ENCODE assay signal across 8 cellular contexts in the genomic region with DNA sequence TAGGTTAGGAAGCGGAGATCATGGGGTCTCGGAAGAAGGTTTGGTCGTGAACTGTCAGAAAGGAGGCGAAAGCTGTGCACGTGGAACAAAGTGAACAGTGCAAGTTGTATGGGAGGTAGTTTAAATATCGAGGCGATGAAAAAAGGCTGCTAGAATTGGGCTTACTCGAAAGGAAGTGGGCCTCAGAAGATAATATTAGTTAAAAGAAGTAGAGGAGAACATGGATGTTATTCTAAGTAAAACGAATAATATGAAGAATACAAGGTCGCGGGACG. TPM values are rescaled to one million over a fixed set of nuclear protein-coding genes. Genes with fewer than 3 reads are reported as not detected.
DNase-seq lines count a peak whose midpoint lies in the region; ATAC-seq and TF ChIP-seq lines count a peak whose summit lies in the region.

No MANE protein-coding gene starts in this region.

- H3K9ac ChIP-seq in neural cell (ENCODE audit: low read length) = peak overlapping the region; percentile 81

- H3K4me1 ChIP-seq in ectodermal cell (ENCODE audit: control insufficient read depth, insufficient read depth, low read length) = peaks cover 10% of the 10 kb centered on the region

- no peaks in the 10 kb centered on the region for H3K9me3 ChIP-seq in ectodermal cell (ENCODE audit: control insufficient read depth, low read length)
- H3K9me3 ChIP-seq in neural cell (ENCODE audit: low read length) = no peaks in the 10 kb centered on the region

- H3K4me3 ChIP-seq in GM12864 (ENCODE audit: low read depth, low read length) = peak overlapping the region; percentile 94
- H3K4me3 ChIP-seq in ectodermal cell (ENCODE audit: insufficient read depth, low read depth, low read length) = peak overlapping the region; percentile 69
- peak overlapping the region; percentile 87 for H3K4me3 ChIP-seq in neural cell (ENCODE audit: low read length)

- H3K27ac ChIP-seq in ectodermal cell (ENCODE audit: insufficient read depth, low read depth, low read length, poor library complexity, severe bottlenecking) (no peak overlapping the region), neural cell (ENCODE audit: low read length) (peak overlapping the region; percentile 75)

- no peaks in the 10 kb centered on the region for H3F3A ChIP-seq in neural cell (ENCODE audit: insufficient read depth, low read length, poor library complexity, severe bottlenecking)

- WGBS in ectodermal cell, 2 experiments = 1% methylated on average over 12 of the region's 12 CpGs

- peaks cover 55% of the 10 kb centered on the region for H3K79me2 ChIP-seq in neural cell (replicated peaks; ENCODE audit: insufficient read depth, low read length)

- no peaks in the 10 kb centered on the region for H4K20me1 ChIP-seq in neural cell (ENCODE audit: insufficient read depth)

- TF ChIP-seq EP300 in neural cell (conservative IDR thresholded peaks at IDR 0.05; ENCODE audit: poor library complexity, severe bottlenecking) = no peak

- no peak for ATAC-seq in GM21423 (IDR thresholded peaks at IDR 0.05; ENCODE audit: unreplicated experiment)
- no peak for ATAC-seq in GM18517 (IDR thresholded peaks at IDR 0.05; ENCODE audit: unreplicated experiment)
- no peak for ATAC-seq in HG02759 (IDR thresholded peaks at IDR 0.05; ENCODE audit: unreplicated experiment)

- H3K27me3 ChIP-seq in ectodermal cell (ENCODE audit: control insufficient read depth, insufficient read depth, low read length, poor library complexity, severe bottlenecking) (no peaks in the 10 kb centered on the region), neural cell (ENCODE audit: insufficient read depth, low read depth, low read length) (no peaks in the 10 kb centered on the region)

- H3K4me2 ChIP-seq in neural cell (ENCODE audit: low read length) = peak overlapping the region; percentile 79

- DNase-seq in GM12864 (ENCODE audit: low read depth) = no peak
- peak; percentile 2 for DNase-seq in LHCN-M2 (ENCODE audit: low read depth)
- DNase-seq in Ammon's horn (ENCODE audit: low spot score) = no peak

- TF ChIP-seq CTCF in GM12864 (IDR thresholded peaks at IDR 0.05; ENCODE audit: low read depth, low read length, missing control alignments) = no peak
- TF ChIP-seq CTCF in neural cell (IDR thresholded peaks at IDR 0.05; ENCODE audit: poor library complexity, severe bottlenecking) = no peak

- no peaks in the 10 kb centered on the region for H3K36me3 ChIP-seq in ectodermal cell (ENCODE audit: control insufficient read depth, insufficient read depth, low read length)
- H3K36me3 ChIP-seq in neural cell (ENCODE audit: insufficient read depth, low read length) = peaks cover 6% of the 10 kb centered on the region

- no peaks in the 10 kb centered on the region for H3K9me2 ChIP-seq in neural cell (ENCODE audit: insufficient read depth, low read length)

- TF ChIP-seq RAD21 in neural cell (conservative IDR thresholded peaks at IDR 0.05) = no peak

- peak overlapping the region; percentile 79 for H2AFZ ChIP-seq in neural cell (ENCODE audit: low read depth, low read length)

TF ChIP-seq in neural cell, 6 proteins besides CTCF, POLR2A, EP300 and RAD21:
- TF ChIP-seq POLR2AphosphoS5 (IDR thresholded peaks at IDR 0.05) = no peak
- TF ChIP-seq TAF1 (IDR thresholded peaks at IDR 0.05; ENCODE audit: low read depth) = no peak
- TF ChIP-seq EZH2 (IDR thresholded peaks at IDR 0.05; ENCODE audit: borderline replicate concordance, insufficient read depth, low read length, poor library complexity, severe bottlenecking) = no peak
- peak; percentile 56 for TF ChIP-seq MXI1 (conservative IDR thresholded peaks at IDR 0.05; ENCODE audit: poor library complexity, severe bottlenecking)
- TF ChIP-seq, protein P1, sequence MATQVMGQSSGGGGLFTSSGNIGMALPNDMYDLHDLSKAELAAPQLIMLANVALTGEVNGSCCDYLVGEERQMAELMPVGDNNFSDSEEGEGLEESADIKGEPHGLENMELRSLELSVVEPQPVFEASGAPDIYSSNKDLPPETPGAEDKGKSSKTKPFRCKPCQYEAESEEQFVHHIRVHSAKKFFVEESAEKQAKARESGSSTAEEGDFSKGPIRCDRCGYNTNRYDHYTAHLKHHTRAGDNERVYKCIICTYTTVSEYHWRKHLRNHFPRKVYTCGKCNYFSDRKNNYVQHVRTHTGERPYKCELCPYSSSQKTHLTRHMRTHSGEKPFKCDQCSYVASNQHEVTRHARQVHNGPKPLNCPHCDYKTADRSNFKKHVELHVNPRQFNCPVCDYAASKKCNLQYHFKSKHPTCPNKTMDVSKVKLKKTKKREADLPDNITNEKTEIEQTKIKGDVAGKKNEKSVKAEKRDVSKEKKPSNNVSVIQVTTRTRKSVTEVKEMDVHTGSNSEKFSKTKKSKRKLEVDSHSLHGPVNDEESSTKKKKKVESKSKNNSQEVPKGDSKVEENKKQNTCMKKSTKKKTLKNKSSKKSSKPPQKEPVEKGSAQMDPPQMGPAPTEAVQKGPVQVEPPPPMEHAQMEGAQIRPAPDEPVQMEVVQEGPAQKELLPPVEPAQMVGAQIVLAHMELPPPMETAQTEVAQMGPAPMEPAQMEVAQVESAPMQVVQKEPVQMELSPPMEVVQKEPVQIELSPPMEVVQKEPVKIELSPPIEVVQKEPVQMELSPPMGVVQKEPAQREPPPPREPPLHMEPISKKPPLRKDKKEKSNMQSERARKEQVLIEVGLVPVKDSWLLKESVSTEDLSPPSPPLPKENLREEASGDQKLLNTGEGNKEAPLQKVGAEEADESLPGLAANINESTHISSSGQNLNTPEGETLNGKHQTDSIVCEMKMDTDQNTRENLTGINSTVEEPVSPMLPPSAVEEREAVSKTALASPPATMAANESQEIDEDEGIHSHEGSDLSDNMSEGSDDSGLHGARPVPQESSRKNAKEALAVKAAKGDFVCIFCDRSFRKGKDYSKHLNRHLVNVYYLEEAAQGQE (IDR thresholded peaks at IDR 0.05; ENCODE audit: borderline replicate concordance) = peak; percentile 17
- no peak for TF ChIP-seq SMC3 (conservative IDR thresholded peaks at IDR 0.05; ENCODE audit: poor library complexity)

RNA-seq across cellular contexts. Expression of a gene that starts 0.6 kb away (rescaled TPM):
- total RNA-seq in LHCN-M2 (2014; rRNA removed) = 35.1 and 56.0 TPM in 2 replicates
- 10.1 TPM for polyA plus RNA-seq in LHCN-M2 (2012)
- polyA plus RNA-seq in ectodermal cell (2013, experiment 1 of 4) = 36.0 TPM
- 37.6 TPM for polyA plus RNA-seq in ectodermal cell (2013, experiment 2 of 4)
- 18.7 TPM for polyA plus RNA-seq in ectodermal cell (2013, experiment 3 of 4)
- polyA plus RNA-seq in ectodermal cell (2013, experiment 4 of 4) = 27.2 TPM
- polyA plus RNA-seq in neural cell = 20.6 and 21.6 TPM in 2 replicates
- polyA minus RNA-seq in neural cell = 23.6 and 25.6 TPM in 2 replicates

RNA-seq across cellular contexts. Expression of a gene that starts 0.7 kb away (rescaled TPM):
- total RNA-seq in LHCN-M2 (2014; rRNA removed) = 13.9 and 17.9 TPM in 2 replicates
- 6.2 TPM for polyA plus RNA-seq in LHCN-M2 (2012)
- polyA plus RNA-seq in ectodermal cell (2013, experiment 1 of 4) = 15.3 TPM
- 18.8 TPM for polyA plus RNA-seq in ectodermal cell (2013, experiment 2 of 4)
- polyA plus RNA-seq in ectodermal cell (2013, experiment 3 of 4) = 15.5 TPM
- polyA plus RNA-seq in ectodermal cell (2013, experiment 4 of 4) = 14.4 TPM
- 6.8 and 17.0 TPM in 2 replicates for polyA plus RNA-seq in neural cell
- 73.3 and 81.1 TPM in 2 replicates for polyA minus RNA-seq in neural cell
